In the genomic region with DNA sequence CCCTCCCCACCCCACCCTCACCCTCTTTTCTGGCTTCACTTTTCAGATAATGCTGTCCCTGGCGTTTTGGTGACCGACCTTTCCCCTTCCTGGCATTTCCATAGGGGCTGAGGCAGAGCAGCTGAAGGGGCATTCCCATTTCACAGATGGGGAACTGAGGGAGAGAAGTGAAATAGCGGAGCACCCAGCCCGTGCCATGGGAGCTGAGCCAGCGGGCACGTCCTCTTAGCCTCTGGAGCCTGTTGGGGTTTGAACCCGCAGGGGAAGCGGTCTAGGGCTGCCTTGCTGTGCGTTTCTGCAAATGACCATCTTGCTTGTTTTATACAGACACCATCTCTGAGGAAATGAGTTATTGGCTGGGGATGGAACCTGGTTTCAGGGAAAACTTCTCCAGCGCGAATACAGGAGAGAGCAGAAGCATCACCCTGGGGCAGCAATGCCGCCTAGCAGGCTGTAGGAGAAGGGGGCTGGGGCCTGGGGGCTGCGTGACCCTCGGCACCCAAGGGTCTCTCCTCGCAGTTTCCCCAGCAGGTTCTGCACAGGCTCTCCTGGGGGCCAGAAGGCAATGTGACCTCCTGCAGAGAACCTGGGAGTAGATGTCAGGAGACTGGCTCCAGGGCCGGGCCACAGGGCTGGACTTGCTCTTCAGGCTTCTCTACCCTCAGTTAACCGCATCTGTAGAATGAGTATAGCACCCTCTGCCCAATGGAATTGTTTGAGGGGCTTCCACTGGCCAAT, we compare ENCODE assay signal across 8 cellular contexts. TPM values are rescaled to one million over a fixed set of nuclear protein-coding genes. Genes with fewer than 3 reads are reported as not detected.
A peak's percentile ranks its signal among the peaks of the same experiment; 100 is the strongest.
DNase-seq lines count a peak whose midpoint lies in the region; ATAC-seq and TF ChIP-seq lines count a peak whose summit lies in the region.

No MANE protein-coding gene starts in this region.

- no peaks in the 10 kb centered on the region for H3K9me2 ChIP-seq in PC-9 (ENCODE audit: insufficient read depth)

- no peaks in the 10 kb centered on the region for H3K27me3 ChIP-seq in PC-9 (ENCODE audit: insufficient read depth, low read depth)
- H3K27me3 ChIP-seq in neutrophil, result no peaks in the 10 kb centered on the region

- peaks cover 19% of the 10 kb centered on the region for H3K36me3 ChIP-seq in PC-9 (ENCODE audit: low read depth)
- no peaks in the 10 kb centered on the region for H3K36me3 ChIP-seq in neutrophil

- CTCF ChIA-PET in PC-9 (lab: Charles Lee), result interaction anchor here (0.6 kb wide), 1 partner anchor 34 kb away, joined by 4 read pairs; no protein-coding TSS in a partner anchor

- TF ChIP-seq CTCF in GM12875 (IDR thresholded peaks at IDR 0.05; ENCODE audit: borderline replicate concordance, insufficient read depth, low read depth, low read length) (no peak), PC-9 (conservative IDR thresholded peaks at IDR 0.05) (no peak; the same call in 1 of the 2 replicates), epithelial cell of proximal tubule (conservative IDR thresholded peaks at IDR 0.05; ENCODE audit: low read depth, low read length) (no peak), neutrophil (IDR thresholded peaks at IDR 0.05) (no peak)

- H3K4me2 ChIP-seq in PC-9, result peak overlapping the region; percentile 99

- H3K79me2 ChIP-seq in PC-9 (ENCODE audit: low read depth), result peaks cover 58% of the 10 kb centered on the region

- intact Hi-C loops in PC-9 (cut with micrococcal nuclease; ENCODE audit: unreplicated experiment), result loop anchor here (2.0 to 5.0 kb wide), 3 partner anchors 81 to 215 kb away; a partner anchor contains a TSS

- BruUV-seq in PC-9 (replicated peaks; lab: Mats Ljungman, UMichigan), result TSS peak; percentile 46

- H3K4me1 ChIP-seq in PC-9 (replicated peaks; ENCODE audit: insufficient read depth), result peaks cover 67% of the 10 kb centered on the region
- H3K4me1 ChIP-seq in neutrophil (ENCODE audit: control insufficient read depth in 1 of 2, insufficient read depth in 1 of 2, low read depth in 1 of 2, low read length in 1 of 2), result peaks cover 84% of the 10 kb centered on the region in 2 experiments

- DNase-seq in PC-9 (no peak), epithelial cell of proximal tubule (ENCODE audit: low read depth) (no peak), retina (no peak), epidermal melanocyte (ENCODE audit: insufficient read length, low spot score) (no peak)

- H3K4me3 ChIP-seq in GM12875 (ENCODE audit: low read depth, low read length), result peak overlapping the region; percentile 90
- H3K4me3 ChIP-seq in PC-9, result peak overlapping the region; percentile 93
- H3K4me3 ChIP-seq in epithelial cell of proximal tubule (ENCODE audit: low read depth, low read length), result peak overlapping the region; percentile 88
- H3K4me3 ChIP-seq in neutrophil (ENCODE audit: low read depth in 1 of 2, low read length in 1 of 2), result peak overlapping the region; percentile 69 to 93

- ATAC-seq in GM18505 (IDR thresholded peaks at IDR 0.05; ENCODE audit: unreplicated experiment), result no peak
- ATAC-seq in HG03045 (IDR thresholded peaks at IDR 0.05; ENCODE audit: unreplicated experiment), result no peak

- H2AFZ ChIP-seq in PC-9, result peak overlapping the region; percentile 68

- peaks cover 43% of the 10 kb centered on the region for H3F3A ChIP-seq in PC-9 (ENCODE audit: insufficient read depth, low read depth)

- no peak for TF ChIP-seq POLR2A in GM18505 (IDR thresholded peaks at IDR 0.05; ENCODE audit: borderline replicate concordance, extremely low read depth, insufficient read depth, insufficient read length)

- POLR2A ChIA-PET in PC-9 (lab: Charles Lee; ENCODE audit: unreplicated experiment), result interaction anchor here (0.6 to 0.7 kb wide), 2 partner anchors 72 to 119 kb away, joined by 3 to 10 read pairs; no protein-coding TSS in a partner anchor

- H3K27ac ChIP-seq in PC-9 (no peak overlapping the region), neutrophil (peak overlapping the region; percentile 92)

- H4K20me1 ChIP-seq in PC-9 (ENCODE audit: insufficient read depth), result no peaks in the 10 kb centered on the region

- H3K9me3 ChIP-seq in PC-9 (ENCODE audit: insufficient read depth, low read depth) (no peaks in the 10 kb centered on the region), neutrophil (no peaks in the 10 kb centered on the region)

RNA-seq across cellular contexts. Expression of a gene that starts 1.5 kb away (rescaled TPM):
- total RNA-seq in PC-9 (2021) (43.3 and 43.7 TPM in 2 replicates), epithelial cell of proximal tubule (43.9 and 44.2 TPM in 2 replicates)
